In the genomic region with DNA sequence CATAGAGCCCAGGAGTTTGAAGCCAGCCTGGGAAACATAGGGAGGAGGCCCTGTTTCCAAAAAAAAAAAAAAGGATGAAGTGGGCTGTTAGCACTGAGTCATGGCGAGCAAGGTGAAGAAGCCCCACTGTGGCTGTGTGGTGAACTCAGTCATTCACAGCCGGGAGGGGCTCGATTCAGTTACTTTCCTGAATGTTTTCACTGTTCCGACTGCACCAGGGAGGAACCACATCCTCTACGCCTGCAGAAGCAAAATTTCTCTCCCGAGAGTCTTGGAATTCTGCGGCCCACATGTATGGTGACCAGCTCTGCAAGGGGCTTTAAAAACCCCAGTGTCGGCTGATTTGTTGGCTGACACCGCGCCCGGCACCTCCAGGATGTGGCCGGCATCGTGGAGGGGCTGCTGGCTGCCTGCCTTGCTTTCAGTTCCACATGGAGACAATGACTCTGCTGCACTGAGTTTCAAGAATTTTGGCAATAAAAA, we compare ENCODE assay signal across 8 cellular contexts. TPM values are rescaled to one million over a fixed set of nuclear protein-coding genes. Genes with fewer than 3 reads are reported as not detected.
DNase-seq lines count a peak whose midpoint lies in the region; ATAC-seq and TF ChIP-seq lines count a peak whose summit lies in the region.

No MANE protein-coding gene starts in this region.

- CTCF ChIA-PET in activated CD8-positive, alpha-beta T cell treated with anti-CD3 and anti-CD28 coated beads for 36 hours (lab: Charles Lee) = interaction anchor here (1.3 kb wide), 1 partner anchor 28 kb away, joined by 3 read pairs; no protein-coding TSS in a partner anchor
- CTCF ChIA-PET in RWPE1 (lab: Yijun Ruan, JAX) = no interaction called here

- H3K4me3 Mint-ChIP-seq in activated CD8-positive, alpha-beta T cell treated with anti-CD3 and anti-CD28 coated beads for 36 hours = peak overlapping the region; percentile 46

- H3K27ac Mint-ChIP-seq in activated CD8-positive, alpha-beta T cell treated with anti-CD3 and anti-CD28 coated beads for 36 hours = peak overlapping the region; percentile 88

- in situ Hi-C loops in GM13977 (cut with MboI; ENCODE audit: low pct_unique_long_range_greater_than_20kb, low sequenced_read_pairs, unreplicated experiment) = no loop called here

- H3K27me3 Mint-ChIP-seq in activated CD8-positive, alpha-beta T cell treated with anti-CD3 and anti-CD28 coated beads for 36 hours = no peaks in the 10 kb centered on the region

- intact Hi-C loops in activated CD8-positive, alpha-beta T cell treated with anti-CD3 and anti-CD28 coated beads for 36 hours (cut with micrococcal nuclease) = no loop called here

- POLR2A ChIA-PET in activated CD8-positive, alpha-beta T cell treated with anti-CD3 and anti-CD28 coated beads for 36 hours (lab: Charles Lee) = interaction anchor here (0.7 to 1.7 kb wide), 7 partner anchors 15 to 1200 kb away, joined by 3 to 6 read pairs (median 4); no protein-coding TSS in a partner anchor
- POLR2A ChIA-PET in RWPE1 (lab: Yijun Ruan, JAX; ENCODE audit: low non-redundant PET) = no interaction called here

- no peak overlapping the region for H3K27ac ChIP-seq in RWPE1

- peaks cover 38% of the 10 kb centered on the region for H3K4me1 Mint-ChIP-seq in activated CD8-positive, alpha-beta T cell treated with anti-CD3 and anti-CD28 coated beads for 36 hours (ENCODE audit: low read depth)

- H3K36me3 Mint-ChIP-seq in activated CD8-positive, alpha-beta T cell treated with anti-CD3 and anti-CD28 coated beads for 36 hours (ENCODE audit: low read depth) = no peaks in the 10 kb centered on the region

- TF ChIP-seq CTCF in GM13977 (IDR thresholded peaks at IDR 0.05; ENCODE audit: extremely low read depth, insufficient read depth, missing control alignments) (no peak), RWPE1 (conservative IDR thresholded peaks at IDR 0.05; ENCODE audit: low read depth) (no peak)
- no peak for TF ChIP-seq CTCF in activated CD8-positive, alpha-beta T cell treated with anti-CD3 and anti-CD28 coated beads for 36 hours (IDR thresholded peaks at IDR 0.05)

- ATAC-seq in HG03571 (IDR thresholded peaks at IDR 0.05; ENCODE audit: unreplicated experiment) (peak; percentile 45), HG02588 (IDR thresholded peaks at IDR 0.05; ENCODE audit: unreplicated experiment) (no peak)
- ATAC-seq in activated CD8-positive, alpha-beta T cell treated with anti-CD3 and anti-CD28 coated beads for 36 hours = peak; percentile 70

- DNase-seq in GM13977 (ENCODE audit: low spot score) = peak; percentile 80
- DNase-seq in activated CD8-positive, alpha-beta T cell treated with anti-CD3 and anti-CD28 coated beads for 36 hours = peak; percentile 90
- DNase-seq in globus pallidus (ENCODE audit: low spot score) = peak; percentile 51
- DNase-seq in stimulated activated CD4-positive, alpha-beta T cell treated with anti-CD3 and anti-CD28 coated beads, Interleukin-15, amount 100 ng/mL, for 24 hours = peak; percentile 76
- no peak for DNase-seq in NCI-H226
- DNase-seq in RWPE1 (ENCODE audit: low spot score) = no peak

- no peaks in the 10 kb centered on the region for H3K9me3 Mint-ChIP-seq in activated CD8-positive, alpha-beta T cell treated with anti-CD3 and anti-CD28 coated beads for 36 hours

RNA-seq across cellular contexts. Expression of gene GRAMD4, which starts 27.8 kb away (rescaled TPM):
- total RNA-seq in activated CD8-positive, alpha-beta T cell treated with anti-CD3 and anti-CD28 coated beads for 36 hours = 10 to 100 TPM; 26.9 to 28.1 TPM

RNA-seq across cellular contexts. Expression of gene CELSR1, which starts 55.0 kb away (rescaled TPM):
- under 1 TPM; 0.25 to 0.36 TPM for total RNA-seq in activated CD8-positive, alpha-beta T cell treated with anti-CD3 and anti-CD28 coated beads for 36 hours

Comparison
In these comparisons a context has a peak if more than half of its experiments do, and no peak if none do; other contexts are left out.
1. DNase-seq: peak in GM13977 (single experiment), activated CD8-positive, alpha-beta T cell treated with anti-CD3 and anti-CD28 coated beads for 36 hours (single experiment), globus pallidus (single experiment) and stimulated activated CD4-positive, alpha-beta T cell treated with anti-CD3 and anti-CD28 coated beads, Interleukin-15, amount 100 ng/mL, for 24 hours (single experiment); none in NCI-H226 (single experiment) and RWPE1 (single experiment).